ENCODE assay signal across 8 cellular contexts in the genomic region with DNA sequence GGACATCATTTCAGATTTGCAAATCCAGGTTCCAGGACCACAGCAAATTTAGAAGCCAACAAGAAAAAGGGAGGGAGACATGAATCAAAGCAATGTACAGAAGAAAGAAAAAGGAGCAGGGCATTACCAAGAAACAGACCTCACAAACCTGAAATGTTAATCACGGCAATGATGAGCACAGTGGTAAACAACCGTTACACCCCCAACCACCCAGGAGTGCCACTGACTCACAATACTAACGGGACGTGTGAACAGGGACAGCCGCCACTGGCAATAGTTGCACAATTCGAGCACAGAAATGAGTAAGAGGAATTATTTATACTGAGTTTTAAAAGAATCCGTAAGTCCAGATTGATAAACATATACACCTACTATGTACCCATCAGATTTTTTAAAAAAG. TPM values are rescaled to one million over a fixed set of nuclear protein-coding genes. Genes with fewer than 3 reads are reported as not detected.
DNase-seq lines count a peak whose midpoint lies in the region; ATAC-seq and TF ChIP-seq lines count a peak whose summit lies in the region.

No MANE protein-coding gene starts in this region.

- ATAC-seq in HG03045 (IDR thresholded peaks at IDR 0.05; ENCODE audit: unreplicated experiment): no peak
- no peak for ATAC-seq in HG03175 (IDR thresholded peaks at IDR 0.05; ENCODE audit: unreplicated experiment)

- H3K4me1 ChIP-seq in adrenal gland (replicated peaks in 1 of 2): peaks cover 14 to 69% of the 10 kb centered on the region in 2 donors

- no peak overlapping the region for H3K4me3 ChIP-seq in adrenal gland

- TF ChIP-seq POLR2A in adrenal gland (IDR thresholded peaks at IDR 0.05): no peak

- H3K36me3 ChIP-seq in adrenal gland (replicated peaks in 1 of 2): peaks cover 0 to 39% of the 10 kb centered on the region in 2 donors

- intact Hi-C loops in adrenal gland (cut with DNase I): loop anchor here in 1 of 2 donors (10.0 kb wide), 1 partner anchor 186 kb away; a partner anchor contains a TSS

- WGBS in adrenal gland, 4 donors: 20 to 24% (median 24%) methylated on average over 7 of the region's 7 CpGs

- TF ChIP-seq CTCF in adrenal gland (IDR thresholded peaks at IDR 0.05): no peak

- peak overlapping the region in 4 of 5 donors; percentile 38 to 57 (median 46) for H3K27ac ChIP-seq in adrenal gland

- no peaks in the 10 kb centered on the region for H3K27me3 ChIP-seq in adrenal gland

- peak; percentile 33 for DNase-seq in activated CD8-positive, alpha-beta memory T cell treated with anti-CD3 and anti-CD28 coated beads, Interleukin-2, amount 50 U/mL, for 4 hours
- DNase-seq in activated CD8-positive, alpha-beta memory T cell treated with anti-CD3 and anti-CD28 coated beads, Interleukin-2, amount 50 U/mL, for 48 hours: no peak
- DNase-seq in adrenal gland (peak in 6 of 7 donors; percentile 73 to 86 (median 83)), iris pigment epithelial cell (ENCODE audit: low read depth) (peak; percentile 95), stromal cell of bone marrow (ENCODE audit: low read depth) (peak; percentile 59), inferior parietal cortex (ENCODE audit: extremely low spot score) (no peak)

- H3K9me3 ChIP-seq in adrenal gland (replicated peaks in 1 of 3): no peaks in the 10 kb centered on the region

RNA-seq across cellular contexts. Expression of a gene that starts 13.8 kb away (rescaled TPM):
- total RNA-seq in adrenal gland: 100 to 1,000 TPM; 207 to 250 (median 228) TPM
- polyA plus RNA-seq in adrenal gland: 100 to 1,000 TPM in 1 of 3 donors, 10 to 100 TPM in 2; 43.0 to 142 (median 50.3) TPM

Comparison
In these comparisons a context has a peak if more than half of its experiments do, and no peak if none do; other contexts are left out.
1. DNase-seq: peak in activated CD8-positive, alpha-beta memory T cell treated with anti-CD3 and anti-CD28 coated beads, Interleukin-2, amount 50 U/mL, for 4 hours (single experiment), adrenal gland (6 of 7), iris pigment epithelial cell (single experiment) and stromal cell of bone marrow (single experiment); none in activated CD8-positive, alpha-beta memory T cell treated with anti-CD3 and anti-CD28 coated beads, Interleukin-2, amount 50 U/mL, for 48 hours (single experiment) and inferior parietal cortex (single experiment).